In genomic region chr11:58567889-58568512, GRCh38 we compare ENCODE assay signal across 2 cellular contexts.
TF ChIP-seq lines count a peak whose summit lies in the region.

No MANE protein-coding gene starts in this region.

TF ChIP-seq in IMR-90, 13 proteins besides CTCF, POLR2A, EP300 and RAD21 (continued from another document):
- TF ChIP-seq ELK1 (IDR thresholded peaks at IDR 0.05; ENCODE audit: borderline replicate concordance, low read depth, low read length) (no peak), FOS (IDR thresholded peaks at IDR 0.05; ENCODE audit: low read depth, low read length) (no peak), MAZ (IDR thresholded peaks at IDR 0.05; ENCODE audit: borderline replicate concordance, low read depth, low read length) (no peak), SMC3 (IDR thresholded peaks at IDR 0.05; ENCODE audit: low read depth, low read length) (peak; percentile 57), CEBPB (IDR thresholded peaks at IDR 0.05; ENCODE audit: low read depth, low read length) (no peak)
- TF ChIP-seq, protein P1, sequence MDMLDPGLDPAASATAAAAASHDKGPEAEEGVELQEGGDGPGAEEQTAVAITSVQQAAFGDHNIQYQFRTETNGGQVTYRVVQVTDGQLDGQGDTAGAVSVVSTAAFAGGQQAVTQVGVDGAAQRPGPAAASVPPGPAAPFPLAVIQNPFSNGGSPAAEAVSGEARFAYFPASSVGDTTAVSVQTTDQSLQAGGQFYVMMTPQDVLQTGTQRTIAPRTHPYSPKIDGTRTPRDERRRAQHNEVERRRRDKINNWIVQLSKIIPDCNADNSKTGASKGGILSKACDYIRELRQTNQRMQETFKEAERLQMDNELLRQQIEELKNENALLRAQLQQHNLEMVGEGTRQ (IDR thresholded peaks at IDR 0.05; ENCODE audit: low read depth, low read length) = no peak

TF ChIP-seq in SK-N-SH, 30 proteins besides CTCF, POLR2A, EP300 and RAD21 (continued from another document):
- no peak for TF ChIP-seq IRF3 (IDR thresholded peaks at IDR 0.05; ENCODE audit: low read depth, low read length)
- peak; percentile 58 for TF ChIP-seq SMC3 (IDR thresholded peaks at IDR 0.05; ENCODE audit: low read depth, low read length)
- no peak for TF ChIP-seq USF1 (IDR thresholded peaks at IDR 0.05; ENCODE audit: borderline replicate concordance, low read depth)
